In the genomic region with DNA sequence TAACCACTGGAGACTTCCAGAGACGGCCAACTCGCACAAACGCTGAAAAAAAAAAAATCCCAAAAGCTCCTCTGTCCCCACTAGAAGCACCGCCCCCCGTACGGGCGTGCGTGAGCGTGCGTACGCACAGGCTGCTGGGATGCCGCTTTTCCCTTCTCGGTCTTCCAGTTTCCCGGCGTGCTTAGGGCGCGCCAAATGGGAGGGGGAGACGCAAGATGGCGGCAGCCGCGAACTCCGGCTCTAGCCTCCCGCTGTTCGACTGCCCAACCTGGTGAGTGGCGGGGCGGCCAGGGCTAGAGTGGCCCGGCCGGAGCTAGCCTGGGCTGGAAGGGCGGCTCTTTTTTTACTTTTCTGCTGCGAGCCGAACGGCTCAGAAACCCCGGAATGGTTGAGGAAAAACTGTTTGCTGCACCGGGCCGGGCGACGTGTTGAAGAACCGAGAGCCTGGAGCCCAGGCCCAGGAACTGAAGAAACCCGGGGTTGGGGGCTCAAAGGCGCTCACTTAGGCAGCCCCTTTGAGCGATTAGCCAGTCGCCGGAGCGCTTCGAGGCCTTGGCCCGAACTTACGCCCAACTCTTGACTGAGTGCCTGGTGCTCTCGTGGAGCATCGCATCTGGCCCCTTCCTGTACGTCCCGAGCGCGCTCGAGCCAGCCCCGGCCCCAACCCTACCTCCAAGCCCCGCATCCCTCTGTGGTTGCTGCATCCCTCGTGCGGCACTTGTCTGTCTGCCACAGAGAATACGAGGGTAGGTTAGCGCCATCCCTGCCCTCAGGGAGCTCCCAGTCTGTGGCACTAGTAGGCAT, we compare ENCODE assay signal across 8 cellular contexts. TPM values are rescaled to one million over a fixed set of nuclear protein-coding genes. Genes with fewer than 3 reads are reported as not detected.
DNase-seq lines count a peak whose midpoint lies in the region; ATAC-seq, FAIRE-seq and TF ChIP-seq lines count a peak whose summit lies in the region.

A gene (plus strand): TSS at position 162 of the 804 bp plus-strand sequence. CDS start 54 bp downstream, at position 216.

- H3K4me3 ChIP-seq in astrocyte (ENCODE audit: insufficient read depth, low read depth, low read length): peak within 1 kb of the TSS; percentile 98

- peak within 1 kb of the TSS; percentile 73 for H2AFZ ChIP-seq in astrocyte (ENCODE audit: low read depth, low read length)

- H3K36me3 ChIP-seq in astrocyte (ENCODE audit: insufficient read depth, low read length): peaks cover 17% of the 10 kb centered on the region

- peak within 1 kb of the TSS; percentile 91 for H3K27ac Mint-ChIP-seq in astrocyte (ENCODE audit: unreplicated experiment)

- H3K79me2 ChIP-seq in astrocyte (ENCODE audit: insufficient read depth, low read length): peaks cover 52% of the 10 kb centered on the region

- peak within 1 kb of the TSS; percentile 97 for H3K9ac ChIP-seq in astrocyte (ENCODE audit: low read length)

- H3K27ac ChIP-seq in astrocyte (ENCODE audit: low read depth, low read length): peak within 1 kb of the TSS; percentile 92

- ATAC-seq in GM18498 (IDR thresholded peaks at IDR 0.05; ENCODE audit: unreplicated experiment) (peak; percentile 94), HG02938 (IDR thresholded peaks at IDR 0.05; ENCODE audit: unreplicated experiment) (peak; percentile 74)

- TF ChIP-seq CTCF in astrocyte (IDR thresholded peaks at IDR 0.05; ENCODE audit: insufficient read depth, low read depth, low read length): no peak

- H3K36me3 Mint-ChIP-seq in astrocyte (ENCODE audit: low read depth, unreplicated experiment): no peaks in the 10 kb centered on the region

- DNase-seq in NCI-H187 treated with DMSO at 0.1 percent for 48 hours (lab: John Stamatoyannopoulos, UW) (peak; percentile 78), T-helper 22 cell (ENCODE audit: low read depth) (peak; percentile 80), astrocyte (ENCODE audit: low read depth) (peak; percentile 90), hepatic stellate cell (ENCODE audit: low spot score) (peak; percentile 89), renal cortical epithelial cell (ENCODE audit: low read depth) (peak; percentile 92), cortex of kidney (lab: John Stamatoyannopoulos, UW) (no peak)

- peaks cover 26% of the 10 kb centered on the region for H4K20me1 ChIP-seq in astrocyte (ENCODE audit: insufficient read depth, low read length)

- H3K27me3 ChIP-seq in astrocyte (ENCODE audit: insufficient read depth, low read length): no peaks in the 10 kb centered on the region

- peaks cover 19% of the 10 kb centered on the region for H3K4me1 ChIP-seq in astrocyte (ENCODE audit: insufficient read depth, low read length)

- H3K9me3 Mint-ChIP-seq in astrocyte (ENCODE audit: unreplicated experiment): no peaks in the 10 kb centered on the region

- no peaks in the 10 kb centered on the region for H3K9me3 ChIP-seq in astrocyte (ENCODE audit: insufficient read depth, low read depth, low read length)

- peak within 1 kb of the TSS; percentile 96 for H3K4me3 Mint-ChIP-seq in astrocyte (ENCODE audit: unreplicated experiment)

- H3K4me2 ChIP-seq in astrocyte (ENCODE audit: low read length): peak within 1 kb of the TSS; percentile 94

- H3K4me1 Mint-ChIP-seq in astrocyte (ENCODE audit: low read depth, unreplicated experiment): peaks cover 17% of the 10 kb centered on the region

- no peak for FAIRE-seq in astrocyte (lab: Jason Lieb, UNC)

- H3K27me3 Mint-ChIP-seq in astrocyte (ENCODE audit: low read depth, unreplicated experiment): no peaks in the 10 kb centered on the region

RNA-seq across cellular contexts. Expression of the gene that starts here (rescaled TPM):
- 35.6 and 37.6 TPM in 2 replicates for total RNA-seq in astrocyte
- 47.1 and 61.7 TPM in 2 replicates for total RNA-seq in renal cortical epithelial cell
